ENCODE assay signal across 14 cellular contexts in genomic region chr1:30353637-30354036, GRCh38.
DNase-seq lines count a peak whose midpoint lies in the region; ATAC-seq, FAIRE-seq and TF ChIP-seq lines count a peak whose summit lies in the region.
"Had no signal": no experiment of that assay in that cellular context is flagged by ENCODE, and none has a peak within 500 bp of the region (broad histone marks: within the 10 kb centered on the region; RNA-seq: fewer than 3 reads in every experiment).

No MANE protein-coding gene starts in this region.

- H3K36me3 ChIP-seq in BJ (ENCODE audit: control insufficient read depth, insufficient read depth, low read length) (no peaks in the 10 kb centered on the region), K562 (ENCODE audit: control insufficient read depth, insufficient read depth, low read length) (no peaks in the 10 kb centered on the region), HepG2 (replicated peaks in 1 of 2; ENCODE audit: control insufficient read depth in 1 of 2, insufficient read depth in 2 of 2, low read length in 2 of 2) (no peaks in the 10 kb centered on the region), suprapubic skin (no peaks in the 10 kb centered on the region)
- H3K36me3 ChIP-seq: spleen had no signal

- H3K79me2 ChIP-seq in K562 (ENCODE audit: control insufficient read depth, insufficient read depth, low read length) (no peaks in the 10 kb centered on the region), HepG2 (ENCODE audit: insufficient read depth, low read length) (no peaks in the 10 kb centered on the region)

- DNase-seq in BJ (ENCODE audit: low read depth) (no peak), HFFc6 (no peak), K562 (ENCODE audit: extremely low read depth in 1 of 4, low spot score in 3 of 4) (no peak), HepG2 (ENCODE audit: low spot score) (no peak), suprapubic skin (ENCODE audit: low spot score in 2 of 2) (no peak), activated T-cell treated with anti-CD3 and anti-CD28 coated beads for 4 hours (no peak), immature natural killer cell (no peak)
- no peak for DNase-seq in activated CD4-positive, alpha-beta T cell treated with anti-CD3 and anti-CD28 coated beads, Interleukin-2, amount 10 ng/mL, durations not matched to agents 24 days and 14 days
- DNase-seq: activated naive CD4-positive, alpha-beta T cell treated with anti-CD3 and anti-CD28 coated beads for 36 hours; CD8-positive, alpha-beta T cell; cortex of kidney; NCI-H446; spleen had no signal

- H3K27ac Mint-ChIP-seq in HFFc6, result no peak overlapping the region
- no peak overlapping the region for H3K27ac Mint-ChIP-seq in activated CD4-positive, alpha-beta T cell treated with anti-CD3 and anti-CD28 coated beads, Interleukin-2, amount 10 ng/mL, durations not matched to agents 24 days and 14 days
- no peak overlapping the region for H3K27ac Mint-ChIP-seq in immature natural killer cell
- H3K27ac Mint-ChIP-seq: activated naive CD4-positive, alpha-beta T cell treated with anti-CD3 and anti-CD28 coated beads for 36 hours; CD8-positive, alpha-beta T cell had no signal

- H3K27me3 Mint-ChIP-seq in HFFc6 (ENCODE audit: insufficient read depth), result peaks cover 4% of the 10 kb centered on the region
- peaks cover 18% of the 10 kb centered on the region for H3K27me3 Mint-ChIP-seq in activated CD4-positive, alpha-beta T cell treated with anti-CD3 and anti-CD28 coated beads, Interleukin-2, amount 10 ng/mL, durations not matched to agents 24 days and 14 days
- peaks cover 12 to 13% (median 12%) of the 10 kb centered on the region in 3 donors for H3K27me3 Mint-ChIP-seq in immature natural killer cell (ENCODE audit: low read depth in 3 of 3)

- H3K4me2 ChIP-seq in K562 (ENCODE audit: insufficient read depth, low read length) (no peak overlapping the region), HepG2 (ENCODE audit: low read depth, low read length) (no peak overlapping the region)
- H3K4me2 ChIP-seq: KMS-11 had no signal

- no peak overlapping the region for H3K4me3 ChIP-seq in BJ (ENCODE audit: low read depth, low read length)
- no peak overlapping the region for H3K4me3 ChIP-seq in K562
- no peak overlapping the region for H3K4me3 ChIP-seq in HepG2 (replicated peaks in 1 of 3; ENCODE audit: insufficient read depth in 1 of 3, low read depth in 2 of 3, low read length in 3 of 3)
- H3K4me3 ChIP-seq in suprapubic skin, result no peak overlapping the region
- H3K4me3 ChIP-seq: spleen had no signal

- H3K9ac ChIP-seq in K562 (ENCODE audit: insufficient read depth in 1 of 2, low read depth in 2 of 2, low read length in 2 of 2), result no peak overlapping the region
- H3K9ac ChIP-seq in HepG2 (ENCODE audit: insufficient read depth, low read depth, low read length), result no peak overlapping the region
- H3K9ac ChIP-seq: KMS-11 had no signal

- TF ChIP-seq POLR2A in K562 (conservative IDR thresholded peaks at IDR 0.05) (no peak), HepG2 (IDR thresholded peaks at IDR 0.05; ENCODE audit: insufficient read depth in 1 of 2, low read depth in 2 of 2, low read length in 2 of 2) (no peak), suprapubic skin (IDR thresholded peaks at IDR 0.05) (no peak)

- TF ChIP-seq EP300 in K562 (IDR thresholded peaks at IDR 0.05; ENCODE audit: low read length) (no peak), HepG2 (IDR thresholded peaks at IDR 0.05; ENCODE audit: low read depth in 2 of 2, low read length in 2 of 2) (no peak), HepG2 (CRISPR knock-in tag; IDR thresholded peaks at IDR 0.05; ENCODE audit: borderline replicate concordance) (no peak), suprapubic skin (IDR thresholded peaks at IDR 0.05) (no peak)

- no peak for TF ChIP-seq RAD21 in K562 (CRISPR knock-in tag; conservative IDR thresholded peaks at IDR 0.05 in 1 of 2, IDR thresholded peaks at IDR 0.05 in 1 of 2)
- no peak for TF ChIP-seq RAD21 in HepG2 (CRISPR knock-in tag; IDR thresholded peaks at IDR 0.05)

- POLR2A ChIA-PET in BJ (lab: Charles Lee) (no interaction called here), K562 (lab: Yijun Ruan, JAX) (interaction anchor here (0.6 to 1.2 kb wide), 3 partner anchors 10 to 67 kb away, joined by 3 read pairs; no protein-coding TSS in a partner anchor), HepG2 (lab: Yijun Ruan, JAX) (no interaction called here)

- TF ChIP-seq CTCF in BJ (IDR thresholded peaks at IDR 0.05; ENCODE audit: insufficient read depth, low read depth, low read length) (peak; percentile 53), HFFc6 (IDR thresholded peaks at IDR 0.05) (peak; percentile 31; the same call in 1 of the 2 replicates), K562 (IDR thresholded peaks at IDR 0.05 in 2 of 3, conservative IDR thresholded peaks at IDR 0.05 in 1 of 3; ENCODE audit: insufficient read depth in 2 of 3, low read depth in 1 of 3, low read length in 3 of 3) (peak; percentile 29 to 33 (median 29); a peak in 4 of 6 replicates), HepG2 (CRISPR knock-in tag; IDR thresholded peaks at IDR 0.05) (peak; percentile 17; the same call in 1 of the 2 replicates), suprapubic skin (IDR thresholded peaks at IDR 0.05) (peak in 1 of 2 donors; percentile 16)

- CTCF ChIA-PET in BJ (lab: Yijun Ruan, JAX) (interaction anchor here (0.7 to 2.7 kb wide), 11 partner anchors 9 to 855 kb away, joined by 3 to 28 read pairs (median 4); no protein-coding TSS in a partner anchor), K562 (lab: Yijun Ruan, JAX; ENCODE audit: low intra/inter-chr PET ratio) (interaction anchor here (0.7 kb wide), 1 partner anchor 355 kb away, joined by 3 read pairs; no protein-coding TSS in a partner anchor), HepG2 (lab: Yijun Ruan, JAX; ENCODE audit: low intra/inter-chr PET ratio, low total read pairs) (no interaction called here)

- no peaks in the 10 kb centered on the region for H4K20me1 ChIP-seq in K562 (replicated peaks; ENCODE audit: control insufficient read depth, insufficient read depth, low read length)
- H4K20me1 ChIP-seq in HepG2 (ENCODE audit: insufficient read depth, low read length), result no peaks in the 10 kb centered on the region

- no peaks in the 10 kb centered on the region for H3K9me1 ChIP-seq in K562 (ENCODE audit: control insufficient read depth, insufficient read depth, low read length)

- no peak overlapping the region for H2AFZ ChIP-seq in K562 (ENCODE audit: low read depth, low read length)
- H2AFZ ChIP-seq in HepG2 (ENCODE audit: low read length), result no peak overlapping the region

- intact Hi-C loops in K562 (cut with micrococcal nuclease), result no loop called here
- intact Hi-C loops in HepG2 (cut with micrococcal nuclease; ENCODE audit: unreplicated experiment), result no loop called here
- intact Hi-C loops in activated CD4-positive, alpha-beta T cell treated with anti-CD3 and anti-CD28 coated beads, Interleukin-2, amount 10 ng/mL, durations not matched to agents 24 days and 14 days (cut with micrococcal nuclease), result no loop called here

- H3K9me3 Mint-ChIP-seq in HFFc6 (no peaks in the 10 kb centered on the region; the same call in none of the 2 replicates), immature natural killer cell (peaks cover 0 to 3% (median 0%) of the 10 kb centered on the region in 6 donors)
- H3K9me3 Mint-ChIP-seq in activated CD4-positive, alpha-beta T cell treated with anti-CD3 and anti-CD28 coated beads, Interleukin-2, amount 10 ng/mL, durations not matched to agents 24 days and 14 days, result no peaks in the 10 kb centered on the region

- H3K4me1 Mint-ChIP-seq in HFFc6 (ENCODE audit: low read depth), result no peaks in the 10 kb centered on the region
- H3K4me1 Mint-ChIP-seq in activated CD4-positive, alpha-beta T cell treated with anti-CD3 and anti-CD28 coated beads, Interleukin-2, amount 10 ng/mL, durations not matched to agents 24 days and 14 days, result no peaks in the 10 kb centered on the region
- no peaks in the 10 kb centered on the region for H3K4me1 Mint-ChIP-seq in immature natural killer cell

- FAIRE-seq in K562 (lab: Jason Lieb, UNC) (peak; percentile 59), HepG2 (lab: Jason Lieb, UNC) (no peak)

- ATAC-seq in K562 (peak; percentile 68; the same call in 2 of the 3 replicates), HepG2 (peak; percentile 53; the same call in 2 of the 3 replicates)
- ATAC-seq: CD8-positive, alpha-beta T cell had no signal

- H3K27ac ChIP-seq in K562 (ENCODE audit: extremely low read depth, low read depth, low read length), result no peak overlapping the region
- H3K27ac ChIP-seq in HepG2 (ENCODE audit: extremely low read length, insufficient read depth, low read length), result no peak overlapping the region
- no peak overlapping the region for H3K27ac ChIP-seq in suprapubic skin
- H3K27ac ChIP-seq: KMS-11, spleen had no signal

- no peaks in the 10 kb centered on the region for H3K36me3 Mint-ChIP-seq in HFFc6 (ENCODE audit: low read depth)
- H3K36me3 Mint-ChIP-seq in activated CD4-positive, alpha-beta T cell treated with anti-CD3 and anti-CD28 coated beads, Interleukin-2, amount 10 ng/mL, durations not matched to agents 24 days and 14 days (ENCODE audit: low read depth), result no peaks in the 10 kb centered on the region
- H3K36me3 Mint-ChIP-seq in immature natural killer cell, result no peaks in the 10 kb centered on the region
- H3K36me3 Mint-ChIP-seq: CD8-positive, alpha-beta T cell had no signal

- H3K4me1 ChIP-seq in K562 (replicated peaks in 1 of 2; ENCODE audit: control insufficient read depth in 2 of 2, insufficient read depth in 2 of 2, low read length in 2 of 2) (no peaks in the 10 kb centered on the region), HepG2 (ENCODE audit: insufficient read depth, low read length) (no peaks in the 10 kb centered on the region), suprapubic skin (no peaks in the 10 kb centered on the region)
- H3K4me1 ChIP-seq: spleen had no signal

- H3K9me3 ChIP-seq in K562 (replicated peaks; ENCODE audit: control insufficient read depth, insufficient read depth, low read depth, low read length), result no peaks in the 10 kb centered on the region
- no peaks in the 10 kb centered on the region for H3K9me3 ChIP-seq in HepG2 (ENCODE audit: low read length)
- no peaks in the 10 kb centered on the region for H3K9me3 ChIP-seq in suprapubic skin

- BruUV-seq in K562 (replicated peaks; lab: Mats Ljungman, UMichigan) (no TSS peak), HepG2 (replicated peaks; lab: Mats Ljungman, UMichigan) (no TSS peak)

- H3K27me3 ChIP-seq in BJ (ENCODE audit: control insufficient read depth, insufficient read depth, low read length) (no peaks in the 10 kb centered on the region), K562 (ENCODE audit: control insufficient read depth in 2 of 2, insufficient read depth in 2 of 2, low read length in 2 of 2) (peaks cover 0 to 4% of the 10 kb centered on the region in 2 experiments; a peak in 1 of 5 replicates), HepG2 (ENCODE audit: control insufficient read depth in 1 of 2, insufficient read depth in 2 of 2, low read length in 2 of 2) (peaks cover 0 to 1% of the 10 kb centered on the region in 2 experiments; a peak in 1 of 5 replicates), suprapubic skin (peaks cover 7% of the 10 kb centered on the region)

- no peak overlapping the region for H3K4me3 Mint-ChIP-seq in HFFc6
- H3K4me3 Mint-ChIP-seq in activated CD4-positive, alpha-beta T cell treated with anti-CD3 and anti-CD28 coated beads, Interleukin-2, amount 10 ng/mL, durations not matched to agents 24 days and 14 days, result no peak overlapping the region
- no peak overlapping the region for H3K4me3 Mint-ChIP-seq in immature natural killer cell
- H3K4me3 Mint-ChIP-seq: activated naive CD4-positive, alpha-beta T cell treated with anti-CD3 and anti-CD28 coated beads for 36 hours; CD8-positive, alpha-beta T cell had no signal

- in situ Hi-C loops in K562 (cut with MboI) (no loop called here), HepG2 (cut with HindIII; ENCODE audit: extremely low pct_ligation_motif_present, low pct_unique_long_range_greater_than_20kb) (no loop called here)
